9 cellular contexts compared by ENCODE assay signal in genomic region chr4:123661080-123661737, GRCh38.
DNase-seq lines count a peak whose midpoint lies in the region; ATAC-seq, FAIRE-seq and TF ChIP-seq lines count a peak whose summit lies in the region.
"Had no signal": no experiment of that assay in that cellular context is flagged by ENCODE, and none has a peak within 500 bp of the region (broad histone marks: within the 10 kb centered on the region; RNA-seq: fewer than 3 reads in every experiment).

No MANE protein-coding gene starts in this region.

- H3K36me3 ChIP-seq in HEK293 (ENCODE audit: control insufficient read depth in 2 of 2, insufficient read depth in 1 of 2, low read length in 2 of 2) (no peaks in the 10 kb centered on the region), K562 (ENCODE audit: control insufficient read depth, insufficient read depth, low read length) (no peaks in the 10 kb centered on the region), HepG2 (replicated peaks in 1 of 2; ENCODE audit: control insufficient read depth in 1 of 2, insufficient read depth in 2 of 2, low read length in 2 of 2) (peaks cover 3 to 4% of the 10 kb centered on the region in 2 experiments; a peak in 3 of 5 replicates)

- BruUV-seq in K562 (replicated peaks; lab: Mats Ljungman, UMichigan) (no TSS peak), HepG2 (replicated peaks; lab: Mats Ljungman, UMichigan) (no TSS peak)

- H4K20me1 ChIP-seq in K562 (replicated peaks; ENCODE audit: control insufficient read depth, insufficient read depth, low read length) (no peaks in the 10 kb centered on the region), HepG2 (ENCODE audit: insufficient read depth, low read length) (no peaks in the 10 kb centered on the region)

- H3K9ac ChIP-seq in K562 (ENCODE audit: insufficient read depth in 1 of 2, low read depth in 2 of 2, low read length in 2 of 2) (no peak overlapping the region), HepG2 (ENCODE audit: insufficient read depth, low read depth, low read length) (no peak overlapping the region)

- TF ChIP-seq POLR2A in K562 (conservative IDR thresholded peaks at IDR 0.05) (no peak), HepG2 (IDR thresholded peaks at IDR 0.05; ENCODE audit: insufficient read depth in 1 of 2, low read depth in 2 of 2, low read length in 2 of 2) (no peak)

- ATAC-seq in K562 (no peak), HepG2 (no peak)

- in situ Hi-C loops in K562 (cut with MboI) (no loop called here), HepG2 (cut with HindIII; ENCODE audit: extremely low pct_ligation_motif_present, low pct_unique_long_range_greater_than_20kb) (loop anchor here (5.0 to 10.0 kb wide), 3 partner anchors 99 to 546 kb away; partner anchors contain the start of gene SPRY1)

- no peaks in the 10 kb centered on the region for H3K9me1 ChIP-seq in K562 (ENCODE audit: control insufficient read depth, insufficient read depth, low read length)

- DNase-seq in AG10803 (ENCODE audit: low read depth) (peak; percentile 20), K562 (ENCODE audit: extremely low read depth in 1 of 4, low spot score in 3 of 4) (peak in 2 of 4 experiments; percentile 14 to 20), HepG2 (ENCODE audit: low spot score) (no peak), GOT3 (lab: John Stamatoyannopoulos, UW) (no peak), activated T-cell treated with anti-CD3 and anti-CD28 coated beads for 4 hours (no peak), NCI-H1048 (lab: John Stamatoyannopoulos, UW) (no peak)
- DNase-seq in activated CD4-positive, CD25-positive, alpha-beta regulatory T cell (lab: John Stamatoyannopoulos, UW) = no peak
- DNase-seq: NCI-H226 had no signal

- H3K79me2 ChIP-seq in K562 (ENCODE audit: control insufficient read depth, insufficient read depth, low read length) (no peaks in the 10 kb centered on the region), HepG2 (ENCODE audit: insufficient read depth, low read length) (peaks cover 3% of the 10 kb centered on the region)

- no peaks in the 10 kb centered on the region for H3K27me3 ChIP-seq in K562 (ENCODE audit: control insufficient read depth in 2 of 2, insufficient read depth in 2 of 2, low read length in 2 of 2)
- no peaks in the 10 kb centered on the region for H3K27me3 ChIP-seq in HepG2 (ENCODE audit: control insufficient read depth in 1 of 2, insufficient read depth in 2 of 2, low read length in 2 of 2)

- intact Hi-C loops in K562 (cut with micrococcal nuclease) (loop anchor here (1.0 to 10.0 kb wide), 4 partner anchors 270 to 1056 kb away; no protein-coding TSS in a partner anchor), HepG2 (cut with micrococcal nuclease; ENCODE audit: unreplicated experiment) (loop anchor here (1.0 to 5.0 kb wide), 3 partner anchors 311 to 534 kb away; no protein-coding TSS in a partner anchor)

- H2AFZ ChIP-seq in K562 (ENCODE audit: low read depth, low read length) = no peak overlapping the region
- no peak overlapping the region for H2AFZ ChIP-seq in HepG2 (ENCODE audit: low read length)

- no peaks in the 10 kb centered on the region; the same call in 1 of the 2 replicates for H3K9me3 ChIP-seq in HEK293 (ENCODE audit: control insufficient read depth, insufficient read depth, low read depth, low read length)
- H3K9me3 ChIP-seq in K562 (replicated peaks; ENCODE audit: control insufficient read depth, insufficient read depth, low read depth, low read length) = peaks cover 1% of the 10 kb centered on the region; the same call in 1 of the 2 replicates
- H3K9me3 ChIP-seq in HepG2 (ENCODE audit: low read length) = peaks cover 9% of the 10 kb centered on the region

- no peak overlapping the region for H3K27ac ChIP-seq in HEK293 (ENCODE audit: extremely low read depth, low read depth, low read length)
- H3K27ac ChIP-seq in K562 (ENCODE audit: extremely low read depth, low read depth, low read length) = no peak overlapping the region
- H3K27ac ChIP-seq in HepG2 (ENCODE audit: extremely low read length, insufficient read depth, low read length) = no peak overlapping the region

- no peak for TF ChIP-seq EP300 in K562 (IDR thresholded peaks at IDR 0.05; ENCODE audit: low read length)
- TF ChIP-seq EP300 in HepG2 (IDR thresholded peaks at IDR 0.05; ENCODE audit: low read depth in 2 of 2, low read length in 2 of 2) = no peak
- TF ChIP-seq EP300 in HepG2 (CRISPR knock-in tag; IDR thresholded peaks at IDR 0.05; ENCODE audit: borderline replicate concordance) = no peak

- no peak overlapping the region for H3K4me3 ChIP-seq in AG10803 (ENCODE audit: low read length)
- no peak overlapping the region for H3K4me3 ChIP-seq in HEK293 (ENCODE audit: low read depth, low read length)
- H3K4me3 ChIP-seq in K562 = no peak overlapping the region
- H3K4me3 ChIP-seq in HepG2 (replicated peaks in 1 of 3; ENCODE audit: insufficient read depth in 1 of 3, low read depth in 2 of 3, low read length in 3 of 3) = no peak overlapping the region

- POLR2A ChIA-PET in HEK293 (lab: Yijun Ruan, JAX) = no interaction called here
- POLR2A ChIA-PET in K562 (lab: Yijun Ruan, JAX) = no interaction called here
- POLR2A ChIA-PET in HepG2 (lab: Yijun Ruan, JAX) = interaction anchor here (1.0 kb wide), 1 partner anchor 262 kb away, joined by 4 read pairs; no protein-coding TSS in a partner anchor

- FAIRE-seq in K562 (lab: Jason Lieb, UNC) (no peak), HepG2 (lab: Jason Lieb, UNC) (no peak)

- no peak overlapping the region for H3K4me2 ChIP-seq in K562 (ENCODE audit: insufficient read depth, low read length)
- peak overlapping the region; percentile 66; the same call in 1 of the 2 replicates for H3K4me2 ChIP-seq in HepG2 (ENCODE audit: low read depth, low read length)

- CTCF ChIA-PET in HEK293 (lab: Yijun Ruan, JAX) (interaction anchor here (0.5 to 2.7 kb wide), 28 partner anchors 11 to 662 kb away, joined by 3 to 19 read pairs (median 3); no protein-coding TSS in a partner anchor), K562 (lab: Yijun Ruan, JAX; ENCODE audit: low intra/inter-chr PET ratio) (interaction anchor here (1.1 kb wide), 1 partner anchor 311 kb away, joined by 3 read pairs; no protein-coding TSS in a partner anchor), HepG2 (lab: Yijun Ruan, JAX; ENCODE audit: low intra/inter-chr PET ratio, low total read pairs) (interaction anchor here (0.6 to 4.2 kb wide), 4 partner anchors 96 to 558 kb away, joined by 3 to 37 read pairs (median 10); no protein-coding TSS in a partner anchor)

- TF ChIP-seq CTCF in AG10803 (conservative IDR thresholded peaks at IDR 0.05; ENCODE audit: low read length) = peak; percentile 65
- no peak for TF ChIP-seq CTCF in HEK293 (tag by site-specific recombination; IDR thresholded peaks at IDR 0.05)
- peak in 2 of 3 experiments; percentile 39 to 59; a peak in 3 of 6 replicates for TF ChIP-seq CTCF in K562 (IDR thresholded peaks at IDR 0.05 in 2 of 3, conservative IDR thresholded peaks at IDR 0.05 in 1 of 3; ENCODE audit: insufficient read depth in 2 of 3, low read depth in 1 of 3, low read length in 3 of 3)
- TF ChIP-seq CTCF in HepG2 (CRISPR knock-in tag; IDR thresholded peaks at IDR 0.05) = peak; percentile 36; the same call in 1 of the 2 replicates

- peak; percentile 30 to 62; a peak in 3 of 4 replicates for TF ChIP-seq RAD21 in K562 (CRISPR knock-in tag; conservative IDR thresholded peaks at IDR 0.05 in 1 of 2, IDR thresholded peaks at IDR 0.05 in 1 of 2)
- peak; percentile 47; the same call in 1 of the 2 replicates for TF ChIP-seq RAD21 in HepG2 (CRISPR knock-in tag; IDR thresholded peaks at IDR 0.05)

- H3K4me1 ChIP-seq in HEK293 (ENCODE audit: control insufficient read depth, insufficient read depth, low read length) (no peaks in the 10 kb centered on the region), K562 (replicated peaks in 1 of 2; ENCODE audit: control insufficient read depth in 2 of 2, insufficient read depth in 2 of 2, low read length in 2 of 2) (no peaks in the 10 kb centered on the region; a peak in 1 of 5 replicates), HepG2 (ENCODE audit: insufficient read depth, low read length) (peaks cover 30% of the 10 kb centered on the region)

TF ChIP-seq in HEK293, 187 proteins besides CTCF, POLR2A, EP300 and RAD21:
- TF ChIP-seq ZNF654 (tag by site-specific recombination; IDR thresholded peaks at IDR 0.05; ENCODE audit: low read depth) (peak; percentile 38), EGR2 (tag by site-specific recombination; IDR thresholded peaks at IDR 0.05; ENCODE audit: low read depth) (no peak), ZNF670 (tag by site-specific recombination; IDR thresholded peaks at IDR 0.05; ENCODE audit: low read depth) (no peak)

TF ChIP-seq in K562, 482 proteins besides CTCF, POLR2A, EP300 and RAD21 (continues in another document):
- TF ChIP-seq ILK (tag; IDR thresholded peaks at IDR 0.05; ENCODE audit: borderline replicate concordance, low read depth) = no peak
- 0 out of 2 replicates have a peak, but pooled peaks have one; percentile 16 for TF ChIP-seq ZNF384 (IDR thresholded peaks at IDR 0.05; ENCODE audit: low read depth, low read length)

TF ChIP-seq in HepG2, 621 proteins besides CTCF, POLR2A, EP300 and RAD21 (continues in another document):
- no peak for TF ChIP-seq NR0B2 (CRISPR knock-in tag; IDR thresholded peaks at IDR 0.05)
- TF ChIP-seq SMC3 (IDR thresholded peaks at IDR 0.05; ENCODE audit: low read length) = peak; percentile 53; the same call in 1 of the 2 replicates
- no peak for TF ChIP-seq ZNF281 (CRISPR knock-in tag; IDR thresholded peaks at IDR 0.05; ENCODE audit: borderline replicate concordance)
